Comparison of ENCODE assay signal across 8 cellular contexts in genomic region chr2:214683557-214683956, GRCh38.
DNase-seq lines count a peak whose midpoint lies in the region; ATAC-seq and TF ChIP-seq lines count a peak whose summit lies in the region.
"Not testable (repeated sequence)": the region's sequence is repeated elsewhere in the genome, so short reads cannot be mapped to it uniquely, and the experiment has no call there.

No MANE protein-coding gene starts in this region.

- not testable (repeated sequence) for H3K27ac Mint-ChIP-seq in activated CD4-positive, alpha-beta memory T cell treated with anti-CD3 and anti-CD28 coated beads for 36 hours; stimulated activated naive B cell treated with anti-CD40 and anti-IgM and Interleukin-4, amounts not matched to agents 10 μg/mL and 1 μg/mL and 100 μg/mL, for 72 hours

- not testable (repeated sequence) for TF ChIP-seq CTCF in GM12865 (IDR thresholded peaks at IDR 0.05; ENCODE audit: insufficient read depth, low read depth, low read length, missing control alignments); choroid plexus epithelial cell (conservative IDR thresholded peaks at IDR 0.05; ENCODE audit: low read depth, low read length)

- not testable (repeated sequence) for H3K36me3 Mint-ChIP-seq in activated CD4-positive, alpha-beta memory T cell treated with anti-CD3 and anti-CD28 coated beads for 36 hours; stimulated activated naive B cell treated with anti-CD40 and anti-IgM and Interleukin-4, amounts not matched to agents 10 μg/mL and 1 μg/mL and 100 μg/mL, for 72 hours

- peak; percentile 89 for ATAC-seq in GM21717 (IDR thresholded peaks at IDR 0.05; ENCODE audit: unreplicated experiment)
- ATAC-seq in HG03108 (IDR thresholded peaks at IDR 0.05; ENCODE audit: unreplicated experiment): peak; percentile 78
- peak in 1 of 2 donors; percentile 31 for ATAC-seq in stimulated activated naive B cell treated with anti-CD40 and anti-IgM and Interleukin-4, amounts not matched to agents 10 μg/mL and 1 μg/mL and 100 μg/mL, for 72 hours (replicated peaks)

- H3K4me3 ChIP-seq in GM12865 (ENCODE audit: low read depth, low read length) (peak overlapping the region; percentile 70), choroid plexus epithelial cell (ENCODE audit: low read depth, low read length) (peak overlapping the region; percentile 45)

- H3K9me3 Mint-ChIP-seq in activated CD4-positive, alpha-beta memory T cell treated with anti-CD3 and anti-CD28 coated beads for 36 hours; stimulated activated naive B cell treated with anti-CD40 and anti-IgM and Interleukin-4, amounts not matched to agents 10 μg/mL and 1 μg/mL and 100 μg/mL, for 72 hours: not testable (repeated sequence)

- H3K4me1 Mint-ChIP-seq in activated CD4-positive, alpha-beta memory T cell treated with anti-CD3 and anti-CD28 coated beads for 36 hours (ENCODE audit: low read depth): not testable (repeated sequence)
- peaks cover 4 to 13% of the 10 kb centered on the region in 2 donors for H3K4me1 Mint-ChIP-seq in stimulated activated naive B cell treated with anti-CD40 and anti-IgM and Interleukin-4, amounts not matched to agents 10 μg/mL and 1 μg/mL and 100 μg/mL, for 72 hours

- POLR2A ChIA-PET in activated CD4-positive, alpha-beta memory T cell treated with anti-CD3 and anti-CD28 coated beads for 36 hours (lab: Charles Lee): not testable (repeated sequence)

- peak overlapping the region; percentile 70 for H3K4me3 Mint-ChIP-seq in activated CD4-positive, alpha-beta memory T cell treated with anti-CD3 and anti-CD28 coated beads for 36 hours
- H3K4me3 Mint-ChIP-seq in stimulated activated naive B cell treated with anti-CD40 and anti-IgM and Interleukin-4, amounts not matched to agents 10 μg/mL and 1 μg/mL and 100 μg/mL, for 72 hours: peak overlapping the region; percentile 72 to 74

- not testable (repeated sequence) for H3K27me3 Mint-ChIP-seq in activated CD4-positive, alpha-beta memory T cell treated with anti-CD3 and anti-CD28 coated beads for 36 hours; stimulated activated naive B cell treated with anti-CD40 and anti-IgM and Interleukin-4, amounts not matched to agents 10 μg/mL and 1 μg/mL and 100 μg/mL, for 72 hours

- intact Hi-C loops in activated CD4-positive, alpha-beta memory T cell treated with anti-CD3 and anti-CD28 coated beads for 36 hours (cut with micrococcal nuclease): not testable (repeated sequence)

- peak; percentile 21 for DNase-seq in GM12865 (ENCODE audit: low read depth)
- peak; percentile 4 for DNase-seq in NCI-H1105 treated with DMSO at 0.1 percent for 48 hours (lab: John Stamatoyannopoulos, UW)
- not testable (repeated sequence) for DNase-seq in activated CD4-positive, alpha-beta memory T cell treated with anti-CD3 and anti-CD28 coated beads for 36 hours; stimulated activated naive B cell treated with anti-CD40 and anti-IgM and Interleukin-4, amounts not matched to agents 10 μg/mL and 1 μg/mL and 100 μg/mL, for 72 hours
- DNase-seq in choroid plexus epithelial cell (ENCODE audit: low read depth): peak; percentile 6
- DNase-seq in iris pigment epithelial cell (ENCODE audit: low read depth): peak; percentile 5

- CTCF ChIA-PET in activated CD4-positive, alpha-beta memory T cell treated with anti-CD3 and anti-CD28 coated beads for 36 hours (lab: Charles Lee): not testable (repeated sequence)
